Comparison of ENCODE assay signal across 8 cellular contexts in the genomic region with DNA sequence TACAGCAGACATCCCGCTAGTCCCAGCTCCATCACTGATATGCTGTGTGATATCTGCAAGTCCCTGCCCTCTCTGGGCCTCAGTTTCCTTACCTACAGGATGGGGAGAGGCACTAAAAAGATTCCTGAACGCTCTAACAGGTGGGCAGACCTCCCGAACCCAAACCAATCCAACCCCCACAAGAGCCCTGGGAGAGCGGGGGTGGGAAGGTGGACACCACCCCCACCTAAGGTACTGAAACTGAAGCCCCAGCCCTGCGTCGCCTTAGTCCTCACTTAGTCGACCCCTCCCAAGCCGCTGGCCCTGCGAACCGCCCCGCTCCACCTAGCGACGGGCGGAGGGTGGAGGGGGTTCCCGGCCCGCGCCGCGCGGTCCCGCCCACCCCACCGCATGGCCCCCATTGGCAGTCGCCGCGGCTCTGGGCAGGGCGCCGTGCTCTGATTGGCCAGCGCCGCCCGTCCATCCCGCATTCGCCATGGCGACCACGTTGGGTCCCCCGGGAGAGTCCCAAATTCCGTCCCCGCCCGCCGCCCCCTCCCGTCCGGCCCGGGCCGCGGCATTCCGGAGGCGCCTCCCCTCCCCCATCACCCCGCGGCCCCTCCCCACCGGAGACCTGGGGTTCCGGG. TPM values are rescaled to one million over a fixed set of nuclear protein-coding genes. Genes with fewer than 3 reads are reported as not detected.
A peak's percentile ranks its signal among the peaks of the same experiment; 100 is the strongest.
DNase-seq lines count a peak whose midpoint lies in the region; ATAC-seq and TF ChIP-seq lines count a peak whose summit lies in the region.

No MANE protein-coding gene starts in this region.

- H3K27me3 Mint-ChIP-seq in activated T-cell treated with anti-CD3 and anti-CD28 coated beads, Interleukin-2, amount 50 U/mL, for 24 hours = no peaks in the 10 kb centered on the region

- no peaks in the 10 kb centered on the region for H3K9me3 Mint-ChIP-seq in activated T-cell treated with anti-CD3 and anti-CD28 coated beads, Interleukin-2, amount 50 U/mL, for 24 hours

- DNase-seq in CMK (ENCODE audit: low read depth) (peak; percentile 87), HPDE6-E6E7 (ENCODE audit: extremely low spot score) (peak; percentile 99), OCI-M2 (lab: John Stamatoyannopoulos, UW; ENCODE audit: unreplicated experiment) (peak; percentile 20), esophagus muscularis mucosa (ENCODE audit: extremely low spot score) (peak; percentile 98), myocyte (ENCODE audit: low read depth) (peak; percentile 88)
- DNase-seq in activated T-cell treated with anti-CD3 and anti-CD28 coated beads, Interleukin-2, amount 50 U/mL, for 24 hours = peak; percentile 97
- peak; percentile 88 to 90 for DNase-seq in stimulated activated CD8-positive, alpha-beta memory T cell treated with anti-CD3 and anti-CD28 coated beads, Interleukin-7, amount 100 ng/mL, for 1 hour (ENCODE audit: low read depth in 2 of 2)

- no peak for TF ChIP-seq EP300 in esophagus muscularis mucosa (IDR thresholded peaks at IDR 0.05)

- H3K4me3 Mint-ChIP-seq in activated T-cell treated with anti-CD3 and anti-CD28 coated beads, Interleukin-2, amount 50 U/mL, for 24 hours = peak overlapping the region; percentile 81

- intact Hi-C loops in esophagus muscularis mucosa (cut with DNase I) = loop anchor here (5.0 to 10.0 kb wide), 2 partner anchors 48 to 351 kb away; partner anchors contain the start of genes DOK4, PSME3IP1 and RSPRY1

- peaks cover 2% of the 10 kb centered on the region for H3K36me3 Mint-ChIP-seq in activated T-cell treated with anti-CD3 and anti-CD28 coated beads, Interleukin-2, amount 50 U/mL, for 24 hours (ENCODE audit: low read depth)

- peaks cover 0 to under 1% (median 0%) of the 10 kb centered on the region in 4 donors for H3K27me3 ChIP-seq in esophagus muscularis mucosa

- H3K4me3 ChIP-seq in esophagus muscularis mucosa = peak overlapping the region; percentile 95 to 99 (median 96)

- H3K4me1 Mint-ChIP-seq in activated T-cell treated with anti-CD3 and anti-CD28 coated beads, Interleukin-2, amount 50 U/mL, for 24 hours (ENCODE audit: low read depth) = peaks cover 79% of the 10 kb centered on the region

- peak overlapping the region; percentile 95 for H3K27ac Mint-ChIP-seq in activated T-cell treated with anti-CD3 and anti-CD28 coated beads, Interleukin-2, amount 50 U/mL, for 24 hours

- peak overlapping the region; percentile 91 to 96 (median 96) for H3K27ac ChIP-seq in esophagus muscularis mucosa (replicated peaks in 1 of 4)

- under 1% methylated on average over 20 of the region's 50 CpGs for WGBS in esophagus muscularis mucosa

- no peak for TF ChIP-seq POLR2A in esophagus muscularis mucosa (IDR thresholded peaks at IDR 0.05; ENCODE audit: low read depth)

- peaks cover 26 to 64% (median 58%) of the 10 kb centered on the region in 4 donors for H3K4me1 ChIP-seq in esophagus muscularis mucosa

- no peaks in the 10 kb centered on the region for H3K9me3 ChIP-seq in esophagus muscularis mucosa

- H3K36me3 ChIP-seq in esophagus muscularis mucosa = no peaks in the 10 kb centered on the region

- TF ChIP-seq CTCF in esophagus muscularis mucosa (IDR thresholded peaks at IDR 0.05) = peak in 1 of 3 experiments; percentile 20

- peak; percentile 55 for ATAC-seq in GM19467 (IDR thresholded peaks at IDR 0.05; ENCODE audit: unreplicated experiment)

RNA-seq across cellular contexts. Expression of gene CCDC102A, which starts 0.6 kb away (rescaled TPM):
- total RNA-seq in esophagus muscularis mucosa (10 to 100 TPM; 22.7 to 54.9 (median 36.9) TPM), myocyte (12.1 and 13.2 TPM in 2 replicates)
- polyA plus RNA-seq in myocyte (2012) = 8.9 TPM

RNA-seq across cellular contexts. Expression of gene ADGRG5, which starts 6.7 kb away (rescaled TPM):
- under 1 TPM in 3 of 4 donors, not detected in 1; under 0.01 to 0.34 (median 0.17) TPM for total RNA-seq in esophagus muscularis mucosa
- total RNA-seq in myocyte = not detected in 2 replicates
- polyA plus RNA-seq in myocyte (2012) = 0.87 TPM

RNA-seq across cellular contexts. Expression of gene DOK4, which starts 49.5 kb away (rescaled TPM):
- total RNA-seq in esophagus muscularis mucosa (10 to 100 TPM; 14.5 to 36.7 (median 29.4) TPM), myocyte (10.2 and 11.7 TPM in 2 replicates)
- polyA plus RNA-seq in myocyte (2012) = 30.2 TPM

Comparison
In these comparisons a context has a peak if more than half of its experiments do, and no peak if none do; other contexts are left out.
1. Peak in every context shown above with its lines: DNase-seq, ATAC-seq, H3K4me3 ChIP-seq and H3K27ac ChIP-seq.
2. DNase-seq: peak in every context shown above with its lines; median percentile 99 in HPDE6-E6E7; 98 in esophagus muscularis mucosa; 97 in activated T-cell treated with anti-CD3 and anti-CD28 coated beads, Interleukin-2, amount 50 U/mL, for 24 hours; 89 in stimulated activated CD8-positive, alpha-beta memory T cell treated with anti-CD3 and anti-CD28 coated beads, Interleukin-7, amount 100 ng/mL, for 1 hour; 88 in myocyte; 87 in CMK; 20 in OCI-M2.